29 cellular contexts compared by ENCODE assay signal in the genomic region with DNA sequence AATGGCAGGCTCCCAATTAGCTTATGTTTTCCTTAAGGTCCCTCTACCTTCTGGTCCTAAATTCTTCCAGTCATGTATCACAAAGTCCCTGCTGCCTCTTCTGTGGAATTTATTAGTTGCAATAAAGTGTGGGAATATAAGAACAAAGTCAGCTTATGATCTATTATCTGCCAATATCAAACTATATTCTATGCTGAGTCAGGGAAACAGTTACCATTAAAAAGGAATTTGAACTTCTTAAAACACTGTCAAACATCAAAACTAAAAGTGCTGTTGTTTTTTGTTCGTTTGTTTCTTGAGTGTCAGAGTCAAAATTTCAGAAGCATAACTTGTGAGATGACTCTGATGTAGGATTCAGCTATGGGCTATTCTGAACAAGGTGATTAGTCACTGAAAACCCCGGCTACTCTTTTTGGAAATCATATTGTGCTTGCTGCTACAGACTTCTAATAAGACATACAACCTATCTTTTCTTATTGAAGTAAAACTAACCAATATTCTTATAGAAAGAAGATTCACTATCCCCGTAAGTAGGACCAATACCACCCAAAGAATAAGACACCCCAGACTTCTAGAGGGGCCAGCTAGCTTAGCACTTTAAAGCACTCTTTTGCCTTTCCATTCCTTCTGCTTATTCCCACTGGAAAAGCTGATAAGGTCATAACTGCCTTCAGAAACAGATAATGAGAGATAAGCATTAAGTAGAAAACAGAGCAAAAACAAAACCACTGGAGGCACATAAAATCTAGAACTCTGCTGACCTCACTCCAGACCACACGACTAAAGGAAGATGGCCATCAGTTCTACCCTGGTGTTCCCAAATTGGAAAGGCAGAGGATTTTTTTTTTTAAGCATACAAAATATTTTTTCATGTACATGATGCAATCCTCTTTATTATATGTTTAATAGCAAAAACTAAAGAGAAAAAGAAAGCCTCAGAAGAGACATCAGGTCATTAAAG.
DNase-seq lines count a peak whose midpoint lies in the region; ATAC-seq, FAIRE-seq and TF ChIP-seq lines count a peak whose summit lies in the region.
"Had no signal": no experiment of that assay in that cellular context is flagged by ENCODE, and none has a peak within 500 bp of the region (broad histone marks: within the 10 kb centered on the region; RNA-seq: fewer than 3 reads in every experiment).

No MANE protein-coding gene starts in this region.

- TF ChIP-seq POLR2A in IMR-90 (IDR thresholded peaks at IDR 0.05; ENCODE audit: low read depth, low read length) = no peak

- no peak overlapping the region for H3K4me3 ChIP-seq in IMR-90 (ENCODE audit: insufficient read depth, low read depth, low read length)
- H3K4me3 ChIP-seq: colonic mucosa, lower lobe of right lung, mucosa of descending colon, uterus had no signal

- ATAC-seq in IMR-90 (ENCODE audit: low read depth) = no peak
- ATAC-seq: foreskin keratinocyte; lower lobe of right lung; natural killer cell treated with Interleukin-12 subunit alpha and Interleukin-12 subunit beta and Interleukin-15 and Interleukin-18, amount 100 ng/mL, for 72 hours; stimulated activated naive CD8-positive, alpha-beta T cell treated with anti-CD3 and anti-CD28 coated beads, Interleukin-15, amount 100 ng/mL, for 72 hours had no signal

- no peaks in the 10 kb centered on the region for H3K27me3 ChIP-seq in IMR-90 (ENCODE audit: control insufficient read depth, insufficient read depth, low read length)
- H3K27me3 ChIP-seq: colonic mucosa, foreskin keratinocyte, uterus had no signal

- DNase-seq in Calu3 = no peak
- peak; percentile 17 for DNase-seq in IMR-90
- no peak for DNase-seq in progenitor cell of endocrine pancreas (ENCODE audit: low spot score, unreplicated experiment)
- no peak for DNase-seq in COLO829 (ENCODE audit: low spot score)
- no peak for DNase-seq in RWPE1 (ENCODE audit: low spot score)
- DNase-seq in HEK293T (ENCODE audit: extremely low spot score) = no peak
- DNase-seq: activated CD4-positive, alpha-beta T cell treated with anti-CD3 and anti-CD28 coated beads for 4 hours; activated T-cell treated with anti-CD3 and anti-CD28 coated beads for 4 hours; CD8-positive, alpha-beta memory T cell; colonic mucosa; DMS153; effector CD8-positive, alpha-beta T cell; GOT3; lower lobe of right lung; MM.1S; mucosa of descending colon; NCI-H1105 treated with DMSO at 0.1 percent for 48 hours; NCI-H187 treated with DMSO at 0.1 percent for 48 hours; NCI-H2171; stimulated activated CD8-positive, alpha-beta memory T cell treated with anti-CD3 and anti-CD28 coated beads, Interleukin-4, amount 100 ng/mL, for 48 hours; stimulated activated naive CD8-positive, alpha-beta T cell treated with anti-CD3 and anti-CD28 coated beads, Interleukin-15, amount 100 ng/mL, for 72 hours; T1000; uterus had no signal

- H4K8ac ChIP-seq in IMR-90 (ENCODE audit: low read depth in 2 of 2, low read length in 2 of 2) = no peak overlapping the region

- no peaks in the 10 kb centered on the region for H3K4me1 ChIP-seq in IMR-90 (ENCODE audit: control insufficient read depth, insufficient read depth, low read length)
- H3K4me1 ChIP-seq: colonic mucosa, foreskin keratinocyte, lower lobe of right lung, uterus had no signal

- CTCF ChIA-PET in Calu3 (lab: Charles Lee) (interaction anchor here (0.6 kb wide), 1 partner anchor 1088 kb away, joined by 3 read pairs; no protein-coding TSS in a partner anchor), IMR-90 (lab: Yijun Ruan, JAX) (interaction anchor here (1.1 kb wide), 1 partner anchor 225 kb away, joined by 3 read pairs; no protein-coding TSS in a partner anchor), RWPE1 (lab: Yijun Ruan, JAX) (interaction anchor here (0.7 kb wide), 1 partner anchor 18 kb away, joined by 3 read pairs; no protein-coding TSS in a partner anchor), HEK293T (lab: Yijun Ruan, JAX) (no interaction called here)

- no peaks in the 10 kb centered on the region for H3K36me3 ChIP-seq in IMR-90 (ENCODE audit: control insufficient read depth, insufficient read depth, low read length)
- H3K36me3 ChIP-seq: colonic mucosa, lower lobe of right lung, uterus had no signal

- no peak overlapping the region for H2BK20ac ChIP-seq in IMR-90 (ENCODE audit: low read depth, low read length)

- H2AFZ ChIP-seq in IMR-90 (replicated peaks; ENCODE audit: low read length, poor library complexity) = no peak overlapping the region

- H3K4ac ChIP-seq in IMR-90 (ENCODE audit: low read depth, low read length) = no peak overlapping the region

- no peak overlapping the region for H2AK5ac ChIP-seq in IMR-90 (ENCODE audit: low read depth, low read length)

- H3K4me3 Mint-ChIP-seq in Calu3 (ENCODE audit: low read depth, unreplicated experiment) (no peak overlapping the region), progenitor cell of endocrine pancreas (ENCODE audit: low read depth) (no peak overlapping the region)
- H3K4me3 Mint-ChIP-seq: activated naive CD4-positive, alpha-beta T cell treated with anti-CD3 and anti-CD28 coated beads, Interleukin-2, amount 50 U/mL, for 24 hours; CD8-positive, alpha-beta memory T cell; natural killer cell treated with Interleukin-12 subunit alpha and Interleukin-12 subunit beta and Interleukin-15 and Interleukin-18, amount 100 ng/mL, for 72 hours; stimulated activated naive CD8-positive, alpha-beta T cell treated with anti-CD3 and anti-CD28 coated beads, Interleukin-15, amount 100 ng/mL, for 72 hours had no signal

- dilution Hi-C loops in IMR-90 (cut with HindIII; ENCODE audit: low sequenced_read_pairs, unreplicated experiment) = no loop called here

- H3K4me1 Mint-ChIP-seq in Calu3 (ENCODE audit: low read depth, unreplicated experiment) (peaks cover 7% of the 10 kb centered on the region), progenitor cell of endocrine pancreas (ENCODE audit: low read depth) (peaks cover 3% of the 10 kb centered on the region)
- H3K4me1 Mint-ChIP-seq: activated naive CD4-positive, alpha-beta T cell treated with anti-CD3 and anti-CD28 coated beads, Interleukin-2, amount 50 U/mL, for 24 hours; CD8-positive, alpha-beta memory T cell; stimulated activated naive CD8-positive, alpha-beta T cell treated with anti-CD3 and anti-CD28 coated beads, Interleukin-15, amount 100 ng/mL, for 72 hours had no signal

- POLR2A ChIA-PET in IMR-90 (lab: Charles Lee; ENCODE audit: unreplicated experiment) (no interaction called here), RWPE1 (lab: Yijun Ruan, JAX; ENCODE audit: low non-redundant PET) (no interaction called here), HEK293T (lab: Yijun Ruan, JAX) (no interaction called here)

- WGBS in IMR-90 (ENCODE audit: extremely low coverage in 2 of 2, insufficient read length in 1 of 2), 2 experiments = no CpG with 5 or more reads among the region's 4 CpGs

- H2BK120ac ChIP-seq in IMR-90 (ENCODE audit: low read depth, low read length) = no peak overlapping the region

- H3K27me3 Mint-ChIP-seq in Calu3 (ENCODE audit: unreplicated experiment) (no peaks in the 10 kb centered on the region), progenitor cell of endocrine pancreas (no peaks in the 10 kb centered on the region)
- H3K27me3 Mint-ChIP-seq: stimulated activated naive CD8-positive, alpha-beta T cell treated with anti-CD3 and anti-CD28 coated beads, Interleukin-15, amount 100 ng/mL, for 72 hours had no signal

- no peaks in the 10 kb centered on the region for H4K20me1 ChIP-seq in IMR-90 (ENCODE audit: insufficient read depth, low read length)

- FAIRE-seq in endometrium (lab: Jason Lieb, UNC) = peak; percentile 96

- BruUV-seq in Calu3 (replicated peaks; lab: Mats Ljungman, UMichigan) = no TSS peak
- BruUV-seq in IMR-90 (replicated peaks; lab: Mats Ljungman, UMichigan) = no TSS peak

- H3K27ac Mint-ChIP-seq in Calu3 (ENCODE audit: unreplicated experiment) = peak overlapping the region; percentile 39
- H3K27ac Mint-ChIP-seq in progenitor cell of endocrine pancreas = peak overlapping the region; percentile 22
- H3K27ac Mint-ChIP-seq: activated naive CD4-positive, alpha-beta T cell treated with anti-CD3 and anti-CD28 coated beads, Interleukin-2, amount 50 U/mL, for 24 hours; CD8-positive, alpha-beta memory T cell; natural killer cell treated with Interleukin-12 subunit alpha and Interleukin-12 subunit beta and Interleukin-15 and Interleukin-18, amount 100 ng/mL, for 72 hours; stimulated activated naive CD8-positive, alpha-beta T cell treated with anti-CD3 and anti-CD28 coated beads, Interleukin-15, amount 100 ng/mL, for 72 hours had no signal

- H3K56ac ChIP-seq in IMR-90 (ENCODE audit: extremely low read depth, insufficient read depth, low read length) = no peak overlapping the region

- no peaks in the 10 kb centered on the region for H3K9me1 ChIP-seq in IMR-90 (ENCODE audit: insufficient read depth, low read length)

- no peak overlapping the region for H2BK5ac ChIP-seq in IMR-90 (ENCODE audit: low read depth, low read length, poor library complexity, severe bottlenecking)

- H3K9me3 Mint-ChIP-seq in Calu3 (ENCODE audit: low read depth, unreplicated experiment) (no peaks in the 10 kb centered on the region), progenitor cell of endocrine pancreas (ENCODE audit: low read depth) (peaks cover 3% of the 10 kb centered on the region)
- H3K9me3 Mint-ChIP-seq: activated naive CD4-positive, alpha-beta T cell treated with anti-CD3 and anti-CD28 coated beads, Interleukin-2, amount 50 U/mL, for 24 hours; natural killer cell treated with Interleukin-12 subunit alpha and Interleukin-12 subunit beta and Interleukin-15 and Interleukin-18, amount 100 ng/mL, for 72 hours; stimulated activated naive CD8-positive, alpha-beta T cell treated with anti-CD3 and anti-CD28 coated beads, Interleukin-15, amount 100 ng/mL, for 72 hours had no signal

- intact Hi-C loops in Calu3 (cut with micrococcal nuclease; ENCODE audit: unreplicated experiment) = no loop called here
- intact Hi-C loops in IMR-90 (cut with micrococcal nuclease) = no loop called here

- no peak overlapping the region for H2AK9ac ChIP-seq in IMR-90 (replicated peaks; ENCODE audit: low read depth, low read length, poor library complexity)

- no peak overlapping the region for H3K4me2 ChIP-seq in IMR-90 (ENCODE audit: low read depth, low read length)
- H3K4me2 ChIP-seq: KMS-11 had no signal

- no peak overlapping the region for H3K18ac ChIP-seq in IMR-90 (ENCODE audit: low read depth, low read length)

- H3K23ac ChIP-seq in IMR-90 (ENCODE audit: low read depth, low read length) = no peak overlapping the region

- H3K27ac ChIP-seq in IMR-90 (ENCODE audit: insufficient read depth, low read length) = no peak overlapping the region
- H3K27ac ChIP-seq in RWPE1 = no peak overlapping the region
- H3K27ac ChIP-seq: colonic mucosa, foreskin keratinocyte, KMS-11, lower lobe of right lung, uterus, VCaP had no signal

- H4K5ac ChIP-seq in IMR-90 (ENCODE audit: low read depth, low read length) = no peak overlapping the region

- TF ChIP-seq CTCF in Calu3 (IDR thresholded peaks at IDR 0.05; ENCODE audit: unreplicated experiment) (no peak), IMR-90 (conservative IDR thresholded peaks at IDR 0.05; ENCODE audit: low read depth, low read length) (no peak), progenitor cell of endocrine pancreas (IDR thresholded peaks at IDR 0.05; ENCODE audit: unreplicated experiment) (no peak), RWPE1 (conservative IDR thresholded peaks at IDR 0.05; ENCODE audit: low read depth) (no peak)

- H3K9me3 ChIP-seq in IMR-90 (ENCODE audit: control insufficient read depth, insufficient read depth, low read length) = no peaks in the 10 kb centered on the region
- H3K9me3 ChIP-seq: colonic mucosa, lower lobe of right lung, mucosa of descending colon, uterus had no signal

- in situ Hi-C loops in IMR-90 (cut with MboI; ENCODE audit: low sequenced_read_pairs) = no loop called here

- no peak overlapping the region for H3K14ac ChIP-seq in IMR-90 (replicated peaks; ENCODE audit: low read depth, low read length)

- no peaks in the 10 kb centered on the region for H3K36me3 Mint-ChIP-seq in Calu3 (ENCODE audit: insufficient read depth, unreplicated experiment)
- peaks cover 18% of the 10 kb centered on the region for H3K36me3 Mint-ChIP-seq in progenitor cell of endocrine pancreas (ENCODE audit: insufficient read depth)
- H3K36me3 Mint-ChIP-seq: activated naive CD4-positive, alpha-beta T cell treated with anti-CD3 and anti-CD28 coated beads, Interleukin-2, amount 50 U/mL, for 24 hours; CD8-positive, alpha-beta memory T cell; natural killer cell treated with Interleukin-12 subunit alpha and Interleukin-12 subunit beta and Interleukin-15 and Interleukin-18, amount 100 ng/mL, for 72 hours had no signal

- TF ChIP-seq RAD21 in IMR-90 (IDR thresholded peaks at IDR 0.05; ENCODE audit: low read length) = no peak

- H4K91ac ChIP-seq in IMR-90 (ENCODE audit: insufficient read depth, low read depth, low read length) = no peak overlapping the region

- H2BK15ac ChIP-seq in IMR-90 (ENCODE audit: low read depth, low read length) = no peak overlapping the region

- no peaks in the 10 kb centered on the region for H3K79me1 ChIP-seq in IMR-90 (ENCODE audit: low read depth in 1 of 2, low read length in 2 of 2)

- no peak overlapping the region for H3K9ac ChIP-seq in IMR-90 (ENCODE audit: low read depth, low read length)
- H3K9ac ChIP-seq: KMS-11 had no signal
